ENCODE assay signal across 8 cellular contexts in genomic region chr17:350706-351435, GRCh38. TPM values are rescaled to one million over a fixed set of nuclear protein-coding genes. Genes with fewer than 3 reads are reported as not detected.
DNase-seq lines count a peak whose midpoint lies in the region; ATAC-seq and TF ChIP-seq lines count a peak whose summit lies in the region.

No MANE protein-coding gene starts in this region.

- ATAC-seq in GM19467 (IDR thresholded peaks at IDR 0.05; ENCODE audit: unreplicated experiment) (no peak), GM18909 (IDR thresholded peaks at IDR 0.05; ENCODE audit: poor library complexity, unreplicated experiment) (no peak)

- DNase-seq in HK-2 (ENCODE audit: unreplicated experiment) (peak; percentile 64), ascending aorta (ENCODE audit: low spot score in 2 of 2) (peak; percentile 41 to 84), hippocampal formation (lab: John Stamatoyannopoulos, UW) (peak; percentile 27 to 46), spleen (peak; percentile 84), chondrocyte (ENCODE audit: low spot score) (no peak)
- no peak for DNase-seq in activated CD4-positive, alpha-beta T cell treated with anti-CD3 and anti-CD28 coated beads, Interleukin-2, amount 50 U/mL, for 1 hour

- H3K4me3 Mint-ChIP-seq in chondrocyte (ENCODE audit: unreplicated experiment), result no peak overlapping the region

- no peaks in the 10 kb centered on the region for H3K36me3 Mint-ChIP-seq in chondrocyte (ENCODE audit: low read depth)

- intact Hi-C loops in ascending aorta (cut with DNase I), result no loop called here
- intact Hi-C loops in spleen (cut with DNase I; ENCODE audit: low total_unique reads), result no loop called here

- no peaks in the 10 kb centered on the region for H3K27me3 Mint-ChIP-seq in chondrocyte (ENCODE audit: low read depth)

- no peaks in the 10 kb centered on the region for H3K9me3 Mint-ChIP-seq in chondrocyte (ENCODE audit: low read depth)

- no peaks in the 10 kb centered on the region for H3K9me3 ChIP-seq in ascending aorta
- H3K9me3 ChIP-seq in spleen, result no peaks in the 10 kb centered on the region

- H3K4me3 ChIP-seq in ascending aorta (no peak overlapping the region), spleen (no peak overlapping the region)

- 27 to 38% (median 36%) methylated on average over 8 of the region's 8 CpGs for WGBS in spleen, 5 donors

- H3K36me3 ChIP-seq in ascending aorta (no peaks in the 10 kb centered on the region), spleen (no peaks in the 10 kb centered on the region)

- H3K27ac Mint-ChIP-seq in chondrocyte (ENCODE audit: unreplicated experiment), result no peak overlapping the region

- H3K27ac ChIP-seq in ascending aorta (peak overlapping the region; percentile 29 to 79), spleen (peak overlapping the region; percentile 74 to 91 (median 82))

- TF ChIP-seq POLR2A in spleen (IDR thresholded peaks at IDR 0.05), result no peak

- H3K4me1 Mint-ChIP-seq in chondrocyte (ENCODE audit: low read depth), result peaks cover 32% of the 10 kb centered on the region

- H3K4me1 ChIP-seq in ascending aorta (no peaks in the 10 kb centered on the region), spleen (peaks cover 35 to 68% (median 57%) of the 10 kb centered on the region in 6 donors)

- TF ChIP-seq CTCF in ascending aorta (IDR thresholded peaks at IDR 0.05) (no peak), spleen (IDR thresholded peaks at IDR 0.05 in 8 of 11, conservative IDR thresholded peaks at IDR 0.05 in 3 of 11) (no peak), chondrocyte (IDR thresholded peaks at IDR 0.05) (no peak)

- H3K27me3 ChIP-seq in ascending aorta (no peaks in the 10 kb centered on the region), spleen (replicated peaks in 1 of 7) (no peaks in the 10 kb centered on the region)

RNA-seq across cellular contexts. Expression of gene RPH3AL, which starts 1.7 kb away (rescaled TPM):
- total RNA-seq in ascending aorta, result 44.2 TPM
- total RNA-seq in spleen, result 100 to 1,000 TPM in 1 of 7 donors, 10 to 100 TPM in 6; 44.2 to 182 (median 58.6) TPM
- 10 to 100 TPM in 1 of 3 donors, 1 to 10 TPM in 2; 4.8 to 27.1 (median 7.4) TPM for polyA plus RNA-seq in spleen
- 3.4 to 4.1 TPM (median 4.0 TPM) in 3 replicates for total RNA-seq in chondrocyte

Comparison
In these comparisons a context has a peak if more than half of its experiments do, and no peak if none do; other contexts are left out.
1. DNase-seq: peak in HK-2 (single experiment), ascending aorta (2 of 2), hippocampal formation (2 of 2) and spleen (single experiment); none in chondrocyte (single experiment) and activated CD4-positive, alpha-beta T cell treated with anti-CD3 and anti-CD28 coated beads, Interleukin-2, amount 50 U/mL, for 1 hour (single experiment).